In the genomic region with DNA sequence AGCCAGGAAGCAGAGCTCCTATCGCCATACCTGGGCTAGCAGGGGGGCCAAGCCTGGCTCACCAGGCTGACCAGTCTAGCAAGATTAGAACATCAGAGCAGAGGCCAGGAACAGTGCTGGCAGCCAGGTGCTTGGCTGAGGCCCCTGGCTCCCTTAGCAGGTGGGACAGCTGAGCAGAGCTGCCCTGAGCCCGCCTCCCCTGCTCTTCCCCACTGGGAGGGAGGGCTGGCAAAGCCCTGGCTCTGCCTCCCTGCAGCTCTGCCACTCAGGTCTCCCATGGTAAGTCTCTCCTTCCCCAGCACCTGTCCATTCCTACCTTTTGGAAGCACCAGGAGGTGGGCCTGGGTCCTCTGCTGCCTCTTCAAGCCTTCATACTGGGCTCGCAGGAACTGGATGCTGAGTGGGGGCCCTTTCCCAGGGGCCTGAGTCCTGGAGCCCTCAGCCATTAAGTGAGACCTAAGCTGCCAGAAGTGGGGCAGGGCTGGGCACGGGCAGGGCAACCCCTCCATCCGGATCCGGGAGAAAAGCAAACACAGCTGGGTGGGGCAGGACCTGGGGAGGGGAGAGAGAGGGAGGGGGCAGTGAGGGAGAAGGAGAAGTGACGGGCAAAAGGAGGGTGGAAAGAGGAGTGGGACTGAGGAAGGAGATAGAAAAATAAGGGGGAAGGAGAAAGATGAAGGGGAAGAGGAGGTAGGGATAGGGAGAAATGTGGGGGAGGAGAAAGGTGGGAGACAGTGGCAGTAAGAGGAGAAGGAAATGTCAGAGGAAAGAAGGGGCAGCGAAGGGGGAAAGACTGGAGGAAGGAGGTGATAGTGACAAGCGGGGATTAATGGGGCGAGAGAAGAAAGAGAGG, we compare ENCODE assay signal across 15 cellular contexts. TPM values are rescaled to one million over a fixed set of nuclear protein-coding genes. Genes with fewer than 3 reads are reported as not detected.
DNase-seq lines count a peak whose midpoint lies in the region; ATAC-seq, FAIRE-seq and TF ChIP-seq lines count a peak whose summit lies in the region.
"Had no signal": no experiment of that assay in that cellular context is flagged by ENCODE, and none has a peak within 500 bp of the region (broad histone marks: within the 10 kb centered on the region; RNA-seq: fewer than 3 reads in every experiment).

No MANE protein-coding gene starts in this region.

- no peak for TF ChIP-seq RAD21 in A549 (conservative IDR thresholded peaks at IDR 0.05 in 1 of 2, IDR thresholded peaks at IDR 0.05 in 1 of 2)
- no peak for TF ChIP-seq RAD21 in HCT116 (IDR thresholded peaks at IDR 0.05; ENCODE audit: low read depth)

- CTCF ChIA-PET in A549 (lab: Yijun Ruan, JAX), result interaction anchor here (1.3 to 5.5 kb wide), 7 partner anchors 9 to 304 kb away, joined by 3 to 23 read pairs (median 5); no protein-coding TSS in a partner anchor
- CTCF ChIA-PET in HCT116 (lab: Charles Lee), result interaction anchor here (2.4 kb wide), 1 partner anchor 24 kb away, joined by 6 read pairs; no protein-coding TSS in a partner anchor

- no peak for FAIRE-seq in A549 (lab: Jason Lieb, UNC)
- FAIRE-seq: GM12891 had no signal

- WGBS in A549 (ENCODE audit: missing lambda C conversion rate), result 44% methylated on average over 7 of the region's 10 CpGs
- WGBS in body of pancreas, 2 donors, result 16 to 18% methylated on average over 9 to 10 of the region's 10 CpGs
- 53 to 60% (median 59%) methylated on average over 10 of the region's 10 CpGs for WGBS in psoas muscle, 3 donors

- H3K27me3 ChIP-seq in HCT116 (ENCODE audit: insufficient read depth, low read length) (peaks cover 11% of the 10 kb centered on the region), body of pancreas (no peaks in the 10 kb centered on the region), mucosa of rectum (ENCODE audit: control insufficient read depth in 2 of 2, insufficient read depth in 2 of 2, low read length in 2 of 2) (no peaks in the 10 kb centered on the region), psoas muscle (ENCODE audit: insufficient read depth in 3 of 3, low read length in 2 of 3) (peaks cover 0 to 7% (median 2%) of the 10 kb centered on the region in 3 donors)
- H3K27me3 ChIP-seq: uterus had no signal

- TF ChIP-seq POLR2A in A549 (IDR thresholded peaks at IDR 0.05; ENCODE audit: low read length) (no peak), HCT116 (IDR thresholded peaks at IDR 0.05; ENCODE audit: borderline replicate concordance, extremely low read depth, insufficient read depth, insufficient read length) (no peak), body of pancreas (IDR thresholded peaks at IDR 0.05) (peak; percentile 46 to 76 (median 74))

- RAD21 ChIA-PET in HCT116 (lab: Charles Lee; ENCODE audit: low non-redundant PET in 1 of 2, low total read pairs in 2 of 2, uncharacterized antibody in 2 of 2, unreplicated experiment in 2 of 2), result no interaction called here

- H3K79me2 ChIP-seq in HCT116 (ENCODE audit: insufficient read depth, low read length), result no peaks in the 10 kb centered on the region

- peak overlapping the region; percentile 3 to 48; a peak in 3 of 6 replicates for H3K27ac ChIP-seq in A549
- no peak overlapping the region for H3K27ac ChIP-seq in HCT116 (ENCODE audit: low read depth, low read length)
- peak overlapping the region; percentile 83 to 94 (median 91) for H3K27ac ChIP-seq in body of pancreas
- peak overlapping the region; percentile 94 to 95 for H3K27ac ChIP-seq in mucosa of rectum (ENCODE audit: low read depth in 2 of 2, low read length in 2 of 2)
- no peak overlapping the region for H3K27ac ChIP-seq in psoas muscle
- H3K27ac ChIP-seq: uterus had no signal

- no peak for DNase-seq in A549 (ENCODE audit: low read depth in 1 of 2, low spot score in 1 of 2)
- no peak for DNase-seq in HCT116 (ENCODE audit: low read depth, low spot score)
- peak; percentile 92 to 97 (median 96) for DNase-seq in body of pancreas
- DNase-seq in stimulated activated CD4-positive, alpha-beta T cell treated with anti-CD3 and anti-CD28 coated beads, Interleukin-4, amount 100 ng/mL, for 1 hour, result no peak
- no peak for DNase-seq in NOMO-1 treated with DMSO at 0.1 percent for 48 hours (lab: John Stamatoyannopoulos, UW; ENCODE audit: unreplicated experiment)
- DNase-seq in effector CD8-positive, alpha-beta T cell (lab: John Stamatoyannopoulos, UW), result no peak
- no peak for DNase-seq in psoas muscle
- DNase-seq: activated CD4-positive, alpha-beta T cell treated with anti-CD3 and anti-CD28 coated beads for 1 hour; IMR-90; mesendoderm; NCI-H2107; stimulated activated CD4-positive, alpha-beta T cell treated with anti-CD3 and anti-CD28 coated beads, Interleukin-1b, Interleukin-23, amount 100 ng/mL, for 48 hours; uterus had no signal

- H3K9ac ChIP-seq in HCT116 (ENCODE audit: low read length) (no peak overlapping the region), mucosa of rectum (ENCODE audit: low read depth in 1 of 2, low read length in 2 of 2) (peak overlapping the region; percentile 83 to 88)

- H2AFZ ChIP-seq in HCT116 (ENCODE audit: low read depth, low read length, poor library complexity, severe bottlenecking), result no peak overlapping the region

- H3K9me2 ChIP-seq in HCT116 (ENCODE audit: insufficient read depth), result no peaks in the 10 kb centered on the region

- H3K4me3 ChIP-seq in A549, result no peak overlapping the region
- no peak overlapping the region for H3K4me3 ChIP-seq in HCT116 (replicated peaks in 1 of 2; ENCODE audit: low read depth in 1 of 2, low read length in 2 of 2)
- no peak overlapping the region for H3K4me3 ChIP-seq in body of pancreas
- H3K4me3 ChIP-seq in mucosa of rectum (ENCODE audit: low read length in 2 of 2), result peak overlapping the region; percentile 75 to 82
- no peak overlapping the region for H3K4me3 ChIP-seq in psoas muscle
- H3K4me3 ChIP-seq: uterus had no signal

- no TSS peak for BruUV-seq in HCT116 (replicated peaks; lab: Mats Ljungman, UMichigan)

- H3K4me2 ChIP-seq in A549, result peak overlapping the region; percentile 29
- no peak overlapping the region for H3K4me2 ChIP-seq in HCT116 (ENCODE audit: low read length)

- H3K9me3 ChIP-seq in A549, result no peaks in the 10 kb centered on the region
- no peaks in the 10 kb centered on the region for H3K9me3 ChIP-seq in HCT116 (ENCODE audit: control insufficient read depth in 1 of 2, insufficient read depth in 1 of 2, low read depth in 1 of 2, low read length in 2 of 2)
- H3K9me3 ChIP-seq in body of pancreas, result no peaks in the 10 kb centered on the region
- no peaks in the 10 kb centered on the region for H3K9me3 ChIP-seq in mucosa of rectum (ENCODE audit: control insufficient read depth in 2 of 2, low read length in 2 of 2)
- no peaks in the 10 kb centered on the region for H3K9me3 ChIP-seq in psoas muscle
- H3K9me3 ChIP-seq: uterus had no signal

- intact Hi-C loops in HCT116 (cut with micrococcal nuclease) (no loop called here), body of pancreas (cut with DNase I) (no loop called here), psoas muscle (cut with DNase I) (no loop called here)

- peaks cover 10% of the 10 kb centered on the region; the same call in 2 of the 3 replicates for H3K4me1 ChIP-seq in A549
- peaks cover 3 to 9% of the 10 kb centered on the region in 2 experiments; a peak in 2 of 4 replicates for H3K4me1 ChIP-seq in HCT116 (ENCODE audit: control insufficient read depth in 1 of 2, insufficient read depth in 2 of 2, low read length in 2 of 2)
- H3K4me1 ChIP-seq in body of pancreas, result peaks cover 59% of the 10 kb centered on the region
- peaks cover 3 to 29% of the 10 kb centered on the region in 2 donors for H3K4me1 ChIP-seq in mucosa of rectum (ENCODE audit: control insufficient read depth in 2 of 2, insufficient read depth in 2 of 2, low read length in 2 of 2)
- no peaks in the 10 kb centered on the region for H3K4me1 ChIP-seq in psoas muscle
- H3K4me1 ChIP-seq: uterus had no signal

- POLR2A ChIA-PET in A549 (lab: Yijun Ruan, JAX) (no interaction called here), HCT116 (lab: Charles Lee) (interaction anchor here (1.6 kb wide), 1 partner anchor 13 kb away, joined by 4 read pairs; no protein-coding TSS in a partner anchor)

- TF ChIP-seq EP300 in A549 (IDR thresholded peaks at IDR 0.05), result no peak

- H4K20me1 ChIP-seq in HCT116 (ENCODE audit: insufficient read depth), result no peaks in the 10 kb centered on the region

- no peak; a peak in 3 of 6 replicates for ATAC-seq in A549
- ATAC-seq in HCT116, result peak; percentile 30; the same call in 1 of the 2 replicates
- ATAC-seq in body of pancreas, result peak; percentile 94
- ATAC-seq in psoas muscle, result no peak

- H3K36me3 ChIP-seq in HCT116 (ENCODE audit: control insufficient read depth in 1 of 2, insufficient read depth in 2 of 2, low read length in 2 of 2) (no peaks in the 10 kb centered on the region), body of pancreas (replicated peaks in 1 of 2; ENCODE audit: insufficient read depth in 1 of 2, low read depth in 2 of 2) (no peaks in the 10 kb centered on the region), mucosa of rectum (ENCODE audit: control insufficient read depth in 2 of 2, insufficient read depth in 2 of 2, low read length in 2 of 2) (no peaks in the 10 kb centered on the region), psoas muscle (ENCODE audit: insufficient read depth in 1 of 2, low read depth in 1 of 2) (no peaks in the 10 kb centered on the region)
- H3K36me3 ChIP-seq: uterus had no signal

- TF ChIP-seq CTCF in A549 (IDR thresholded peaks at IDR 0.05), result no peak
- TF ChIP-seq CTCF in HCT116 (IDR thresholded peaks at IDR 0.05 in 2 of 3, conservative IDR thresholded peaks at IDR 0.05 in 1 of 3; ENCODE audit: borderline replicate concordance in 1 of 3, insufficient read depth in 1 of 3, low read depth in 2 of 3, low read length in 2 of 3), result no peak
- no peak for TF ChIP-seq CTCF in body of pancreas (IDR thresholded peaks at IDR 0.05)
- TF ChIP-seq CTCF in psoas muscle (IDR thresholded peaks at IDR 0.05), result no peak

RNA-seq across cellular contexts. Expression of a gene that starts 0.7 kb away (rescaled TPM):
- polyA plus RNA-seq in A549 (2011; rRNA removed) (0.79 and 1.3 TPM in 2 replicates), A549 (2017; fragmentation: RNase III; extraction: RNeasy Plus Mini Kit Qiagen cat#74134 plus additional on column Dnase treatment) (0.05 to 0.15 TPM (median 0.10 TPM) in 3 replicates), psoas muscle (under 1 TPM in 1 of 3 donors, not detected in 2; 0.08 TPM)
- polyA plus RNA-seq in A549 (2012; cell fraction: cytosol; rRNA removed), result 0.01 TPM in 2 replicates
- not detected in 2 replicates for polyA plus RNA-seq in A549 (2012; cell fraction: nucleus; rRNA removed)
- 0.34 and 0.66 TPM in 2 replicates for polyA minus RNA-seq in A549 (2011; rRNA and poly(A)+ RNA removed)
- total RNA-seq in HCT116 (2021; ENCODE audit: unreplicated experiment) (not detected), body of pancreas (1 to 10 TPM in 1 of 2 donors, under 1 TPM in 1; 0.33 to 3.4 TPM), psoas muscle (not detected)
- polyA plus RNA-seq in HCT116 (2012), result 0.04 TPM in 1 of 2 replicates, not detected in the other
- total RNA-seq: IMR-90 had no signal
- polyA plus RNA-seq: IMR-90 had no signal

RNA-seq across cellular contexts. Expression of a gene that starts 49.0 kb away (rescaled TPM):
- 1,336 and 1,626 TPM in 2 replicates for polyA plus RNA-seq in A549 (2011; rRNA removed)
- polyA plus RNA-seq in A549 (2012; cell fraction: cytosol; rRNA removed), result 1,191 and 1,403 TPM in 2 replicates
- 356 and 650 TPM in 2 replicates for polyA plus RNA-seq in A549 (2012; cell fraction: nucleus; rRNA removed)
- polyA plus RNA-seq in A549 (2017; fragmentation: RNase III; extraction: RNeasy Plus Mini Kit Qiagen cat#74134 plus additional on column Dnase treatment), result 1,222 to 1,380 TPM (median 1,309 TPM) in 3 replicates
- polyA minus RNA-seq in A549 (2011; rRNA and poly(A)+ RNA removed), result 211 and 233 TPM in 2 replicates
- 421 TPM for total RNA-seq in HCT116 (2021; ENCODE audit: unreplicated experiment)
- polyA plus RNA-seq in HCT116 (2012), result 339 and 365 TPM in 2 replicates
- 10 to 100 TPM; 40.2 to 93.1 TPM for total RNA-seq in body of pancreas
- total RNA-seq in psoas muscle, result 100 to 1,000 TPM in 1 of 4 donors, 10 to 100 TPM in 3; 38.0 to 118 (median 71.6) TPM
- polyA plus RNA-seq in psoas muscle, result 100 to 1,000 TPM in 2 of 3 donors, 10 to 100 TPM in 1; 73.4 to 366 (median 135) TPM

Comparison
In these comparisons a context has a peak if more than half of its experiments do, and no peak if none do; other contexts are left out.
1. ATAC-seq: peak in HCT116 (single experiment) and body of pancreas (single experiment); none in A549 (0 of 2) and psoas muscle (0 of 4).
2. DNase-seq: peak in body of pancreas (4 of 4); none in A549 (0 of 2), HCT116 (single experiment), stimulated activated CD4-positive, alpha-beta T cell treated with anti-CD3 and anti-CD28 coated beads, Interleukin-4, amount 100 ng/mL, for 1 hour (single experiment), NOMO-1 treated with DMSO at 0.1 percent for 48 hours (single experiment), effector CD8-positive, alpha-beta T cell (single experiment) and psoas muscle (0 of 2).
3. H3K27ac ChIP-seq: peak in A549 (2 of 2), body of pancreas (4 of 4) and mucosa of rectum (2 of 2); none in HCT116 (single experiment) and psoas muscle (single experiment).
4. H3K4me3 ChIP-seq: peak in mucosa of rectum (2 of 2); none in A549 (single experiment), HCT116 (0 of 2), body of pancreas (0 of 2) and psoas muscle (single experiment).
5. POLR2A ChIP-seq: peak in body of pancreas (3 of 3); none in A549 (single experiment) and HCT116 (single experiment).